17 cellular contexts compared by ENCODE assay signal in the genomic region with DNA sequence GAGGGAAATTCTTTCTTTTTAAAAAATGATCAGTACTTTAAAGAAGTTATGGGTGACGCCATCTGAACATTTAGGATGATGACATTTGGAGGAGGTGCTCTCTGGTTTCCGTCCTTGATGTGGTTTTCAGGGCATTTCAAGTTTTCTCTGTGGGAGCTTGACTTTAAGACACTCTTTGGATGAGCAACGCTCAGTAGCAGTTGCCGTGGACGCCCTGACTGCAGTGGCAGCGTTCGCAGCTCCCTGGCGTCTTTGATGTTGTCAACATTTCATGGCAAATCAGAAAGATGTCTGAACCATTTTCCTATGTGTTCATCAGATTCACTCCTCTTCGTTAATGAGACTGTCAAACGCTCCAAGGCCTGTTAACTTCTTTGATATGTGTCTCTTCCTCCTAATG.
DNase-seq lines count a peak whose midpoint lies in the region; ATAC-seq and TF ChIP-seq lines count a peak whose summit lies in the region.
"Had no signal": no experiment of that assay in that cellular context is flagged by ENCODE, and none has a peak within 500 bp of the region (broad histone marks: within the 10 kb centered on the region; RNA-seq: fewer than 3 reads in every experiment).

No MANE protein-coding gene starts in this region.

- no peak overlapping the region for H3K18ac ChIP-seq in trophoblast cell (ENCODE audit: low read length)

- H4K8ac ChIP-seq in trophoblast cell (ENCODE audit: low read depth, low read length), result no peak overlapping the region

- no peak overlapping the region for H3K4me2 ChIP-seq in trophoblast cell (ENCODE audit: low read length)

- H3K27me3 ChIP-seq in trophoblast cell (ENCODE audit: insufficient read depth, low read length), result no peaks in the 10 kb centered on the region
- H3K27me3 ChIP-seq: Peyer's patch, transverse colon had no signal

- TF ChIP-seq POLR2A in lower leg skin (IDR thresholded peaks at IDR 0.05), result no peak

- no peak overlapping the region for H2BK12ac ChIP-seq in trophoblast cell (ENCODE audit: low read length)

- H3K14ac ChIP-seq in trophoblast cell (ENCODE audit: low read length), result no peak overlapping the region

- CTCF ChIA-PET in activated CD8-positive, alpha-beta T cell treated with anti-CD3 and anti-CD28 coated beads, Interleukin-2, amount 10 ng/mL, durations not matched to agents 7 days and 5 days (lab: Charles Lee), result interaction anchor here (2.0 kb wide), 1 partner anchor 21 kb away, joined by 4 read pairs; no protein-coding TSS in a partner anchor

- POLR2A ChIA-PET in activated CD8-positive, alpha-beta T cell treated with anti-CD3 and anti-CD28 coated beads, Interleukin-2, amount 10 ng/mL, durations not matched to agents 7 days and 5 days (lab: Charles Lee), result no interaction called here

- no peak overlapping the region for H4K91ac ChIP-seq in trophoblast cell (ENCODE audit: low read depth, low read length)

- H3K36me3 ChIP-seq in trophoblast cell (ENCODE audit: control insufficient read depth in 1 of 2, insufficient read depth in 2 of 2, low read length in 2 of 2), result peaks cover 8 to 12% of the 10 kb centered on the region in 2 experiments
- H3K36me3 ChIP-seq: Peyer's patch, transverse colon had no signal

- no peak overlapping the region for H3K4me3 Mint-ChIP-seq in activated CD8-positive, alpha-beta T cell treated with anti-CD3 and anti-CD28 coated beads, Interleukin-2, amount 10 ng/mL, durations not matched to agents 7 days and 5 days
- H3K4me3 Mint-ChIP-seq: H9, naive B cell had no signal

- H3K9ac ChIP-seq in trophoblast cell (ENCODE audit: low read length), result no peak overlapping the region

- no peak overlapping the region for H4K12ac ChIP-seq in trophoblast cell (ENCODE audit: low read depth, low read length)

- H2BK5ac ChIP-seq in trophoblast cell (ENCODE audit: low read depth, low read length, poor library complexity), result no peak overlapping the region

- H3K27ac Mint-ChIP-seq in activated CD8-positive, alpha-beta T cell treated with anti-CD3 and anti-CD28 coated beads, Interleukin-2, amount 10 ng/mL, durations not matched to agents 7 days and 5 days, result no peak overlapping the region
- H3K27ac Mint-ChIP-seq: H9, naive B cell had no signal

- no peak overlapping the region for H2AK5ac ChIP-seq in trophoblast cell (ENCODE audit: low read length)

- H3K23ac ChIP-seq in trophoblast cell (ENCODE audit: low read length), result no peak overlapping the region

- H3K4ac ChIP-seq in trophoblast cell (ENCODE audit: low read depth, low read length), result no peak overlapping the region

- H3K9me3 ChIP-seq in trophoblast cell (ENCODE audit: insufficient read depth, low read depth, low read length), result peaks cover 2% of the 10 kb centered on the region
- H3K9me3 ChIP-seq: left lung, Peyer's patch, transverse colon had no signal

- intact Hi-C loops in lower leg skin (cut with DNase I; ENCODE audit: low total_unique reads), result no loop called here

- no peaks in the 10 kb centered on the region for H3K27me3 Mint-ChIP-seq in activated CD8-positive, alpha-beta T cell treated with anti-CD3 and anti-CD28 coated beads, Interleukin-2, amount 10 ng/mL, durations not matched to agents 7 days and 5 days (ENCODE audit: low read depth)
- H3K27me3 Mint-ChIP-seq: naive B cell had no signal

- peaks cover 9% of the 10 kb centered on the region for H3K9me3 Mint-ChIP-seq in activated CD8-positive, alpha-beta T cell treated with anti-CD3 and anti-CD28 coated beads, Interleukin-2, amount 10 ng/mL, durations not matched to agents 7 days and 5 days (ENCODE audit: insufficient read depth)
- H3K9me3 Mint-ChIP-seq: H9 had no signal

- H3K4me1 ChIP-seq in trophoblast cell (ENCODE audit: control insufficient read depth in 1 of 2, insufficient read depth in 2 of 2, low read length in 2 of 2), result peaks cover 7 to 15% of the 10 kb centered on the region in 2 experiments
- H3K4me1 ChIP-seq: left lung, Peyer's patch, transverse colon had no signal

- TF ChIP-seq CTCF in lower leg skin (IDR thresholded peaks at IDR 0.05), result no peak

- no peak overlapping the region for H2BK120ac ChIP-seq in trophoblast cell (ENCODE audit: insufficient read depth, low read length, poor library complexity)

- DNase-seq in Jurkat, Clone E6-1 (ENCODE audit: low read depth, low spot score), result peak; percentile 28
- peak; percentile 52 for DNase-seq in activated CD8-positive, alpha-beta T cell treated with anti-CD3 and anti-CD28 coated beads, Interleukin-2, amount 10 ng/mL, durations not matched to agents 7 days and 5 days
- DNase-seq in activated naive CD8-positive, alpha-beta T cell treated with anti-CD3 and anti-CD28 coated beads, Interleukin-2, amount 50 U/mL, for 16 hours (ENCODE audit: low read depth, low spot score), result peak; percentile 25
- peak; percentile 45 to 64 for DNase-seq in stimulated activated CD4-positive, alpha-beta T cell treated with anti-CD3 and anti-CD28 coated beads, Interleukin-4, amount 100 ng/mL, for 4 hours
- DNase-seq in GOT3 (lab: John Stamatoyannopoulos, UW) (no peak), lower leg skin (ENCODE audit: low spot score in 2 of 2) (no peak), trophoblast cell (no peak), activated gamma-delta T cell treated with Interleukin-2 at 50 U/mL for 16 hours (no peak)
- DNase-seq: dermis blood vessel endothelial cell, H9, naive B cell, NCI-H187, NCI-H526, Peyer's patch, SW 1271, transverse colon had no signal

- no peak overlapping the region for H3K27ac ChIP-seq in trophoblast cell (ENCODE audit: low read depth, low read length)
- H3K27ac ChIP-seq: left lung, Peyer's patch, transverse colon had no signal

- peak; percentile 57 for ATAC-seq in activated CD8-positive, alpha-beta T cell treated with anti-CD3 and anti-CD28 coated beads, Interleukin-2, amount 10 ng/mL, durations not matched to agents 7 days and 5 days
- ATAC-seq: left lung had no signal

- no peaks in the 10 kb centered on the region for H3K79me2 ChIP-seq in trophoblast cell (ENCODE audit: control insufficient read depth, insufficient read depth, low read length, poor library complexity)

- peaks cover 3% of the 10 kb centered on the region for H3K36me3 Mint-ChIP-seq in activated CD8-positive, alpha-beta T cell treated with anti-CD3 and anti-CD28 coated beads, Interleukin-2, amount 10 ng/mL, durations not matched to agents 7 days and 5 days (ENCODE audit: low read depth)
- H3K36me3 Mint-ChIP-seq: naive B cell had no signal

- peaks cover 18% of the 10 kb centered on the region for H3K4me1 Mint-ChIP-seq in activated CD8-positive, alpha-beta T cell treated with anti-CD3 and anti-CD28 coated beads, Interleukin-2, amount 10 ng/mL, durations not matched to agents 7 days and 5 days (ENCODE audit: low read depth)
- H3K4me1 Mint-ChIP-seq: H9 had no signal

- no peak overlapping the region for H3K4me3 ChIP-seq in Jurkat, Clone E6-1 (ENCODE audit: low read length)
- no peak overlapping the region for H3K4me3 ChIP-seq in lower leg skin (ENCODE audit: low read depth, poor library complexity, severe bottlenecking)
- H3K4me3 ChIP-seq in trophoblast cell (ENCODE audit: low read depth, low read length), result no peak overlapping the region
- H3K4me3 ChIP-seq: left lung, Peyer's patch, transverse colon had no signal

- WGBS in lower leg skin, 2 donors, result 91 to 92% methylated on average over 10 of the region's 10 CpGs
- no CpG with 5 or more reads among the region's 10 CpGs for WGBS in trophoblast cell (ENCODE audit: extremely low coverage, insufficient coverage, insufficient read length)

- H2AFZ ChIP-seq in trophoblast cell (ENCODE audit: insufficient read depth, low read length, poor library complexity), result no peak overlapping the region

- peaks cover 7% of the 10 kb centered on the region for H3K79me1 ChIP-seq in trophoblast cell (ENCODE audit: low read length)

Comparison
In these comparisons a context has a peak if more than half of its experiments do, and no peak if none do; other contexts are left out.
1. DNase-seq: peak in Jurkat, Clone E6-1 (single experiment), activated CD8-positive, alpha-beta T cell treated with anti-CD3 and anti-CD28 coated beads, Interleukin-2, amount 10 ng/mL, durations not matched to agents 7 days and 5 days (single experiment), activated naive CD8-positive, alpha-beta T cell treated with anti-CD3 and anti-CD28 coated beads, Interleukin-2, amount 50 U/mL, for 16 hours (single experiment) and stimulated activated CD4-positive, alpha-beta T cell treated with anti-CD3 and anti-CD28 coated beads, Interleukin-4, amount 100 ng/mL, for 4 hours (2 of 2); none in GOT3 (single experiment), lower leg skin (0 of 2), trophoblast cell (0 of 2) and activated gamma-delta T cell treated with Interleukin-2 at 50 U/mL for 16 hours (single experiment).